Comparison of ENCODE assay signal across 32 cellular contexts in genomic region chr10:18079665-18080295, GRCh38.
DNase-seq lines count a peak whose midpoint lies in the region; ATAC-seq and TF ChIP-seq lines count a peak whose summit lies in the region.
"Had no signal": no experiment of that assay in that cellular context is flagged by ENCODE, and none has a peak within 500 bp of the region (broad histone marks: within the 10 kb centered on the region; RNA-seq: fewer than 3 reads in every experiment).

No MANE protein-coding gene starts in this region.

- ATAC-seq in HG03097 (IDR thresholded peaks at IDR 0.05; ENCODE audit: low FRiP score, unreplicated experiment) = no peak
- ATAC-seq: K562; naive thymus-derived CD4-positive, alpha-beta T cell; psoas muscle had no signal

- no peak for TF ChIP-seq CTCF in AG09319 (IDR thresholded peaks at IDR 0.05; ENCODE audit: low read depth, low read length)
- TF ChIP-seq CTCF in choroid plexus epithelial cell (conservative IDR thresholded peaks at IDR 0.05; ENCODE audit: low read depth, low read length) = no peak
- no peak for TF ChIP-seq CTCF in GM10266 (IDR thresholded peaks at IDR 0.05; ENCODE audit: control insufficient read depth, insufficient read depth, low read depth, missing control alignments)

- DNase-seq in AG09319 (ENCODE audit: extremely low read depth, low read depth) (peak; percentile 19), H4 (ENCODE audit: low spot score) (peak; percentile 21), choroid plexus epithelial cell (ENCODE audit: low read depth) (peak; percentile 29), iris pigment epithelial cell (ENCODE audit: low read depth) (peak; percentile 47), ureter (ENCODE audit: low spot score) (no peak), GM10266 (ENCODE audit: extremely low spot score) (no peak), NCI-H82 treated with DMSO at 0.1 percent for 48 hours (lab: John Stamatoyannopoulos, UW; ENCODE audit: unreplicated experiment) (no peak)
- DNase-seq: activated CD4-positive, alpha-beta T cell treated with anti-CD3 and anti-CD28 coated beads, Interleukin-2, amount 50 U/mL, for 48 hours; activated naive CD4-positive, alpha-beta T cell treated with anti-CD3 and anti-CD28 coated beads, Interleukin-2, amount 10 ng/mL, durations not matched to agents 7 days and 5 days; amygdala; CD4-positive, CD25-positive, alpha-beta regulatory T cell; colonic mucosa; effector memory CD4-positive, alpha-beta T cell; erythroblast; glutamatergic neuron; islet precursor cell; midbrain; MM.1S; naive thymus-derived CD4-positive, alpha-beta T cell; NCI-H1417; NCI-H2081; NCI-H226; NCI-H69; Peyer's patch; psoas muscle; small intestine; stimulated activated CD4-positive, alpha-beta T cell treated with anti-CD3 and anti-CD28 coated beads, Interleukin-1b, Interleukin-23, amount 100 ng/mL, for 48 hours; T-helper 1 cell; transverse colon had no signal

- no peak overlapping the region for H3K4me3 ChIP-seq in choroid plexus epithelial cell (ENCODE audit: low read depth, low read length)
- H3K4me3 ChIP-seq: breast epithelium, colonic mucosa, K562, Peyer's patch, psoas muscle, transverse colon had no signal

Comparison
In these comparisons a context has a peak if more than half of its experiments do, and no peak if none do; other contexts are left out.
1. DNase-seq: peak in AG09319 (single experiment), H4 (single experiment), choroid plexus epithelial cell (single experiment) and iris pigment epithelial cell (single experiment); none in ureter (single experiment), GM10266 (single experiment) and NCI-H82 treated with DMSO at 0.1 percent for 48 hours (single experiment).